Comparison of ENCODE assay signal across 20 cellular contexts in genomic region chr5:104247260-104247659, GRCh38.
DNase-seq lines count a peak whose midpoint lies in the region; ATAC-seq, FAIRE-seq and TF ChIP-seq lines count a peak whose summit lies in the region.
"Had no signal": no experiment of that assay in that cellular context is flagged by ENCODE, and none has a peak within 500 bp of the region (broad histone marks: within the 10 kb centered on the region; RNA-seq: fewer than 3 reads in every experiment).

No MANE protein-coding gene starts in this region.

- H3K4me2 ChIP-seq in GM12878 (ENCODE audit: control insufficient read depth, insufficient read depth) (no peak overlapping the region), hepatocyte (no peak overlapping the region)

- H3K27me3 ChIP-seq in GM12878 (replicated peaks in 1 of 2; ENCODE audit: control insufficient read depth in 2 of 2, insufficient read depth in 2 of 2, low read length in 1 of 2) (no peaks in the 10 kb centered on the region), hepatocyte (no peaks in the 10 kb centered on the region)
- H3K27me3 ChIP-seq: BE2C, Peyer's patch had no signal

- H3K9me2 ChIP-seq in hepatocyte (replicated peaks; ENCODE audit: insufficient read depth): no peaks in the 10 kb centered on the region

- H2AFZ ChIP-seq in GM12878 (ENCODE audit: control insufficient read depth, low read depth, low read length): no peak overlapping the region
- H2AFZ ChIP-seq in hepatocyte: no peak overlapping the region

- H3K27me3 Mint-ChIP-seq in type B pancreatic cell: no peaks in the 10 kb centered on the region
- H3K27me3 Mint-ChIP-seq in activated CD4-positive, alpha-beta memory T cell treated with anti-CD3 and anti-CD28 coated beads, Interleukin-2, amount 10 ng/mL, durations not matched to agents 7 days and 5 days: no peaks in the 10 kb centered on the region
- H3K27me3 Mint-ChIP-seq: CD4-positive, alpha-beta T cell; IgD-negative memory B cell had no signal

- no peaks in the 10 kb centered on the region for H3K36me3 ChIP-seq in GM12878 (ENCODE audit: control insufficient read depth in 2 of 2, insufficient read depth in 2 of 2, low read length in 1 of 2)
- H3K36me3 ChIP-seq in hepatocyte (replicated peaks; ENCODE audit: insufficient read depth, low read depth): no peaks in the 10 kb centered on the region
- H3K36me3 ChIP-seq: BE2C, Peyer's patch had no signal

- SMC1A ChIA-PET in GM12878 (lab: Charles Lee; ENCODE audit: uncharacterized antibody, unreplicated experiment): no interaction called here

- peak overlapping the region; percentile 64 for H3K27ac Mint-ChIP-seq in type B pancreatic cell
- no peak overlapping the region for H3K27ac Mint-ChIP-seq in activated CD4-positive, alpha-beta memory T cell treated with anti-CD3 and anti-CD28 coated beads, Interleukin-2, amount 10 ng/mL, durations not matched to agents 7 days and 5 days
- H3K27ac Mint-ChIP-seq: CD4-positive, alpha-beta T cell; IgD-negative memory B cell had no signal

- H3K4me1 Mint-ChIP-seq in type B pancreatic cell (ENCODE audit: unreplicated experiment): peaks cover 14% of the 10 kb centered on the region
- no peaks in the 10 kb centered on the region for H3K4me1 Mint-ChIP-seq in activated CD4-positive, alpha-beta memory T cell treated with anti-CD3 and anti-CD28 coated beads, Interleukin-2, amount 10 ng/mL, durations not matched to agents 7 days and 5 days
- H3K4me1 Mint-ChIP-seq: IgD-negative memory B cell had no signal

- H4K20me1 ChIP-seq in GM12878 (ENCODE audit: control insufficient read depth, insufficient read depth) (no peaks in the 10 kb centered on the region), hepatocyte (ENCODE audit: insufficient read depth, poor library complexity, severe bottlenecking) (no peaks in the 10 kb centered on the region)

- H3K4me3 Mint-ChIP-seq in type B pancreatic cell: no peak overlapping the region
- no peak overlapping the region for H3K4me3 Mint-ChIP-seq in activated CD4-positive, alpha-beta memory T cell treated with anti-CD3 and anti-CD28 coated beads, Interleukin-2, amount 10 ng/mL, durations not matched to agents 7 days and 5 days
- H3K4me3 Mint-ChIP-seq: CD4-positive, alpha-beta T cell; IgD-negative memory B cell had no signal

- DNase-seq in DMS53 (lab: John Stamatoyannopoulos, UW) (peak; percentile 4), DMS53 treated with DMSO at 0.1 percent for 48 hours (lab: John Stamatoyannopoulos, UW; ENCODE audit: unreplicated experiment) (no peak), GM12878 (ENCODE audit: low read depth, low spot score) (no peak), hepatocyte (ENCODE audit: low spot score) (peak; percentile 13), type B pancreatic cell (ENCODE audit: extremely low spot score, unreplicated experiment) (no peak), T-helper 2 cell (no peak)
- DNase-seq in activated CD4-positive, alpha-beta memory T cell treated with anti-CD3 and anti-CD28 coated beads, Interleukin-2, amount 10 ng/mL, durations not matched to agents 7 days and 5 days: no peak
- DNase-seq: BE2C; CD4-positive, alpha-beta T cell; H7; MV-4-11; NCI-H1417; NCI-H187 treated with DMSO at 0.1 percent for 48 hours; NCI-H510A; NCI-H82; Peyer's patch had no signal

- no peaks in the 10 kb centered on the region for H3K36me3 Mint-ChIP-seq in type B pancreatic cell
- H3K36me3 Mint-ChIP-seq in activated CD4-positive, alpha-beta memory T cell treated with anti-CD3 and anti-CD28 coated beads, Interleukin-2, amount 10 ng/mL, durations not matched to agents 7 days and 5 days (ENCODE audit: low read depth): no peaks in the 10 kb centered on the region
- H3K36me3 Mint-ChIP-seq: IgD-negative memory B cell had no signal

- H3K9ac ChIP-seq in GM12878 (ENCODE audit: control insufficient read depth, insufficient read depth, low read length): no peak overlapping the region

- CTCF ChIA-PET in GM12878 (lab: Yijun Ruan, JAX): no interaction called here
- CTCF ChIA-PET in activated CD4-positive, alpha-beta memory T cell treated with anti-CD3 and anti-CD28 coated beads, Interleukin-2, amount 10 ng/mL, durations not matched to agents 7 days and 5 days (lab: Charles Lee): no interaction called here

- TF ChIP-seq CTCF in GM12878 (IDR thresholded peaks at IDR 0.05 in 2 of 3, conservative IDR thresholded peaks at IDR 0.05 in 1 of 3; ENCODE audit: control insufficient read depth in 2 of 3, extremely low read depth in 1 of 3, insufficient read depth in 1 of 3, low read depth in 3 of 3, low read length in 3 of 3): no peak
- no peak for TF ChIP-seq CTCF in hepatocyte (IDR thresholded peaks at IDR 0.05; ENCODE audit: poor library complexity)
- TF ChIP-seq CTCF in type B pancreatic cell (conservative IDR thresholded peaks at IDR 0.05): no peak

- H3K9me3 ChIP-seq in GM12878 (replicated peaks; ENCODE audit: control insufficient read depth, insufficient read depth, low read length) (no peaks in the 10 kb centered on the region), hepatocyte (ENCODE audit: low read depth) (no peaks in the 10 kb centered on the region)
- H3K9me3 ChIP-seq: BE2C, Peyer's patch had no signal

- H3K79me2 ChIP-seq in GM12878 (ENCODE audit: control insufficient read depth, insufficient read depth, low read length): no peaks in the 10 kb centered on the region
- H3K79me2 ChIP-seq in hepatocyte: no peaks in the 10 kb centered on the region

- in situ Hi-C loops in GM12878 (cut with MboI): no loop called here

- RAD21 ChIA-PET in GM12878 (lab: Charles Lee; ENCODE audit: unreplicated experiment): no interaction called here

- no TSS peak for BruUV-seq in GM12878 (replicated peaks; lab: Mats Ljungman, UMichigan)

- ATAC-seq in GM12878: peak; percentile 45
- ATAC-seq in GM18505 (IDR thresholded peaks at IDR 0.05; ENCODE audit: unreplicated experiment): no peak
- ATAC-seq: Right ventricle myocardium inferior had no signal

- intact Hi-C loops in GM12878 (cut with micrococcal nuclease; ENCODE audit: unreplicated experiment): no loop called here

- WGBS in GM12878 (ENCODE audit: insufficient coverage, insufficient replicate concordance, low lambda C conversion rate, missing lambda C conversion rate): 0% methylated on average over 3 of the region's 3 CpGs
- 62% methylated on average over 3 of the region's 3 CpGs for WGBS in hepatocyte (ENCODE audit: low lambda C conversion rate, missing lambda C conversion rate)

- TF ChIP-seq EP300 in GM12878 (IDR thresholded peaks at IDR 0.05; ENCODE audit: borderline replicate concordance in 1 of 2, control insufficient read depth in 1 of 2, low read depth in 2 of 2, low read length in 2 of 2): no peak

- no peaks in the 10 kb centered on the region for H3K9me3 Mint-ChIP-seq in type B pancreatic cell
- no peaks in the 10 kb centered on the region for H3K9me3 Mint-ChIP-seq in activated CD4-positive, alpha-beta memory T cell treated with anti-CD3 and anti-CD28 coated beads, Interleukin-2, amount 10 ng/mL, durations not matched to agents 7 days and 5 days

- POLR2A ChIA-PET in GM12878 (lab: Charles Lee): no interaction called here
- POLR2A ChIA-PET in activated CD4-positive, alpha-beta memory T cell treated with anti-CD3 and anti-CD28 coated beads, Interleukin-2, amount 10 ng/mL, durations not matched to agents 7 days and 5 days (lab: Charles Lee): no interaction called here

- H3K27ac ChIP-seq in GM12878 (ENCODE audit: control insufficient read depth, insufficient read depth) (no peak overlapping the region), hepatocyte (no peak overlapping the region)
- H3K27ac ChIP-seq: 22Rv1, Peyer's patch had no signal

- no peak for FAIRE-seq in GM12878 (lab: Jason Lieb, UNC)

- TF ChIP-seq POLR2A in GM12878 (IDR thresholded peaks at IDR 0.05; ENCODE audit: low read depth, low read length) (no peak), GM18505 (IDR thresholded peaks at IDR 0.05; ENCODE audit: borderline replicate concordance, extremely low read depth, insufficient read depth, insufficient read length) (no peak)

- TF ChIP-seq RAD21 in GM12878 (IDR thresholded peaks at IDR 0.05; ENCODE audit: insufficient read depth, low read depth, low read length): no peak

- no peak overlapping the region for H3K4me3 ChIP-seq in GM12878
- no peak overlapping the region for H3K4me3 ChIP-seq in hepatocyte
- H3K4me3 ChIP-seq: Peyer's patch had no signal

- H3K4me1 ChIP-seq in GM12878 (ENCODE audit: control insufficient read depth, insufficient read depth, low read length) (no peaks in the 10 kb centered on the region), hepatocyte (ENCODE audit: insufficient read depth) (no peaks in the 10 kb centered on the region)
- H3K4me1 ChIP-seq: Peyer's patch had no signal

TF ChIP-seq in GM12878, 131 proteins besides CTCF, POLR2A, EP300 and RAD21:
- TF ChIP-seq, protein P1, sequence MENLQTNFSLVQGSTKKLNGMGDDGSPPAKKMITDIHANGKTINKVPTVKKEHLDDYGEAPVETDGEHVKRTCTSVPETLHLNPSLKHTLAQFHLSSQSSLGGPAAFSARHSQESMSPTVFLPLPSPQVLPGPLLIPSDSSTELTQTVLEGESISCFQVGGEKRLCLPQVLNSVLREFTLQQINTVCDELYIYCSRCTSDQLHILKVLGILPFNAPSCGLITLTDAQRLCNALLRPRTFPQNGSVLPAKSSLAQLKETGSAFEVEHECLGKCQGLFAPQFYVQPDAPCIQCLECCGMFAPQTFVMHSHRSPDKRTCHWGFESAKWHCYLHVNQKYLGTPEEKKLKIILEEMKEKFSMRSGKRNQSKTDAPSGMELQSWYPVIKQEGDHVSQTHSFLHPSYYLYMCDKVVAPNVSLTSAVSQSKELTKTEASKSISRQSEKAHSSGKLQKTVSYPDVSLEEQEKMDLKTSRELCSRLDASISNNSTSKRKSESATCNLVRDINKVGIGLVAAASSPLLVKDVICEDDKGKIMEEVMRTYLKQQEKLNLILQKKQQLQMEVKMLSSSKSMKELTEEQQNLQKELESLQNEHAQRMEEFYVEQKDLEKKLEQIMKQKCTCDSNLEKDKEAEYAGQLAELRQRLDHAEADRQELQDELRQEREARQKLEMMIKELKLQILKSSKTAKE (IDR thresholded peaks at IDR 0.05; ENCODE audit: low read depth, poor library complexity, severe bottlenecking): no peak
- TF ChIP-seq SP1 (IDR thresholded peaks at IDR 0.05; ENCODE audit: low read depth, low read length) (no peak), EED (IDR thresholded peaks at IDR 0.05; ENCODE audit: low read depth) (no peak), YY1 (IDR thresholded peaks at IDR 0.05; ENCODE audit: low read depth, low read length) (no peak)
TF ChIP-seq in GM12878: peak in this region for 0.

Comparison
In these comparisons a context has a peak if more than half of its experiments do, and no peak if none do; other contexts are left out.
1. DNase-seq: peak in DMS53 (single experiment) and hepatocyte (single experiment); none in DMS53 treated with DMSO at 0.1 percent for 48 hours (single experiment), GM12878 (single experiment), type B pancreatic cell (single experiment), activated CD4-positive, alpha-beta memory T cell treated with anti-CD3 and anti-CD28 coated beads, Interleukin-2, amount 10 ng/mL, durations not matched to agents 7 days and 5 days (single experiment) and T-helper 2 cell (0 of 5).